In the genomic region with DNA sequence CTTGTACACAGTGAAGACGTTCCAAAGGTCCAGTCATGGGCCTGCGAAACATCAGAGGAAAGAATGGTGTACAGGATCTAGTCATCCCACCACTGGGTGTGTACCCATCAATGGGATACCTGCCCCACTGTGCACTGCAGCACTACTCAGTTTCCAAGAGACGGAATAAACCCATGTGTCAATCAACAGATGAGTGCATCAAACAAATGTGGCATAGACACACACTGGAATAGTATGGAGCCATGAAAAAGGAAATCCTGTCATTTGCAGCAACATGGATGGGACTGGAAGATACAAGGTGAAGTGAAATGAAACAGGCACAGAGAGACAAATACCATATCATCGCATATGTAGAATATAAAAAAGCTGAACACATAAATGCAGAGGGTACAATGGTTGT, we compare ENCODE assay signal across 23 cellular contexts.
"Had no signal": no experiment of that assay in that cellular context is flagged by ENCODE, and none has a peak within 500 bp of the region (broad histone marks: within the 10 kb centered on the region; RNA-seq: fewer than 3 reads in every experiment).

No MANE protein-coding gene starts in this region.

- H3K4me2 ChIP-seq: hepatocyte had no signal

- H3K9me3 ChIP-seq: esophagus muscularis mucosa, gastroesophageal sphincter, heart left ventricle, left lung, lower lobe of right lung, mucosa of descending colon had no signal

- H2AFZ ChIP-seq: hepatocyte had no signal

- FAIRE-seq: colon, endothelial cell of umbilical vein, frontal cortex, keratinocyte had no signal

- H3K36me3 ChIP-seq: esophagus muscularis mucosa, gastroesophageal sphincter, left lung, lower lobe of right lung had no signal

- H3K4me3 ChIP-seq: coronary artery, dorsolateral prefrontal cortex, esophagus muscularis mucosa, gastroesophageal sphincter, heart left ventricle, hepatocyte, left lung, lower lobe of right lung, mucosa of descending colon had no signal

- H3K27me3 ChIP-seq: dorsolateral prefrontal cortex, esophagus muscularis mucosa, foreskin keratinocyte, gastroesophageal sphincter, heart left ventricle, hepatocyte, left lung had no signal

- DNase-seq: dermis blood vessel endothelial cell; dorsolateral prefrontal cortex; effector CD4-positive, alpha-beta T cell; effector memory CD4-positive, alpha-beta T cell; foreskin keratinocyte; heart left ventricle; hypothalamus; left cardiac atrium; left lung; left ventricle myocardium superior; mesenchymal stem cell; mucosa of descending colon; naive B cell had no signal

- H3K4me3 Mint-ChIP-seq: mesothelial cell of epicardium, naive B cell had no signal

- H3K27ac ChIP-seq: coronary artery, dorsolateral prefrontal cortex, esophagus muscularis mucosa, foreskin keratinocyte, gastroesophageal sphincter, heart left ventricle, hepatocyte, left lung, lower lobe of right lung had no signal

- H3K27ac Mint-ChIP-seq: mesothelial cell of epicardium, naive B cell had no signal

- H3K4me1 ChIP-seq: foreskin keratinocyte, left lung, lower lobe of right lung had no signal

- H3K27me3 Mint-ChIP-seq: naive B cell had no signal

- ATAC-seq: foreskin keratinocyte, gastroesophageal sphincter, heart left ventricle, left cardiac atrium, left lung, left ventricle myocardium superior, lower lobe of right lung, mucosa of descending colon had no signal
